ENCODE assay signal across 6 cellular contexts in genomic region chr10:37493185-37493796, GRCh38.
DNase-seq lines count a peak whose midpoint lies in the region; TF ChIP-seq lines count a peak whose summit lies in the region.
"Not testable (repeated sequence)": the region's sequence is repeated elsewhere in the genome, so short reads cannot be mapped to it uniquely, and the experiment has no call there.

No MANE protein-coding gene starts in this region.

- not testable (repeated sequence) for H3K56ac ChIP-seq in mesendoderm (ENCODE audit: low read length)

- H3K79me2 ChIP-seq in mesendoderm (ENCODE audit: control insufficient read depth, insufficient read depth, low read length): not testable (repeated sequence)

- H3K27me3 Mint-ChIP-seq in Caco-2 (ENCODE audit: insufficient read depth, unreplicated experiment); endothelial cell (ENCODE audit: unreplicated experiment): not testable (repeated sequence)

- WGBS in mesendoderm (ENCODE audit: extremely low coverage, insufficient coverage, low lambda C conversion rate): no CpG with 5 or more reads among the region's 3 CpGs

- H2BK15ac ChIP-seq in mesendoderm (replicated peaks; ENCODE audit: low read depth): not testable (repeated sequence)

- peaks cover 19% of the 10 kb centered on the region for H3K4me1 ChIP-seq in Caco-2
- not testable (repeated sequence) for H3K4me1 ChIP-seq in mesendoderm (ENCODE audit: control insufficient read depth, low read depth, low read length)

- H2AK5ac ChIP-seq in mesendoderm (ENCODE audit: low read length): not testable (repeated sequence)

- intact Hi-C loops in Caco-2 (cut with micrococcal nuclease; ENCODE audit: unreplicated experiment): loop anchor here (10.0 kb wide), 1 partner anchor 262 kb away; no protein-coding TSS in a partner anchor

- not testable (repeated sequence) for H2BK5ac ChIP-seq in mesendoderm (ENCODE audit: low read length)

- TF ChIP-seq CTCF in 22Rv1 (IDR thresholded peaks at IDR 0.05); Caco-2 (IDR thresholded peaks at IDR 0.05; ENCODE audit: insufficient read depth in 1 of 2, low read depth in 1 of 2, low read length in 1 of 2, severe bottlenecking in 1 of 2, unreplicated experiment in 1 of 2); VCaP (conservative IDR thresholded peaks at IDR 0.05); endothelial cell (IDR thresholded peaks at IDR 0.05; ENCODE audit: unreplicated experiment): not testable (repeated sequence)

- not testable (repeated sequence) for H3K36me3 Mint-ChIP-seq in Caco-2 (ENCODE audit: insufficient read depth, unreplicated experiment); endothelial cell (ENCODE audit: low read depth, unreplicated experiment)

- not testable (repeated sequence) for BruUV-seq in Caco-2 (replicated peaks; lab: Mats Ljungman, UMichigan)

- not testable (repeated sequence) for H3K4me2 ChIP-seq in mesendoderm (ENCODE audit: low read length)

- CTCF ChIA-PET in Caco-2 (lab: Charles Lee): not testable (repeated sequence)

- POLR2A ChIA-PET in Caco-2 (lab: Charles Lee): not testable (repeated sequence)

- not testable (repeated sequence) for H3K23ac ChIP-seq in mesendoderm (ENCODE audit: low read length)

- peak; percentile 59 to 64 for DNase-seq in Caco-2
- peak; percentile 17 for DNase-seq in ELF-1 (ENCODE audit: low read depth, low spot score)
- DNase-seq in endothelial cell (ENCODE audit: low spot score): not testable (repeated sequence)
- DNase-seq in mesendoderm: peak; percentile 1

- not testable (repeated sequence) for H4K5ac ChIP-seq in mesendoderm (ENCODE audit: low read length)

- H3K4me3 ChIP-seq in Caco-2 (ENCODE audit: low read depth, low read length); mesendoderm (ENCODE audit: low read length): not testable (repeated sequence)

- H2BK120ac ChIP-seq in mesendoderm (ENCODE audit: low read depth, low read length): not testable (repeated sequence)

- not testable (repeated sequence) for H3K79me1 ChIP-seq in mesendoderm (ENCODE audit: low read length)

- H3K36me3 ChIP-seq in Caco-2 (ENCODE audit: control insufficient read depth, insufficient read depth, low read length); mesendoderm (ENCODE audit: control insufficient read depth, insufficient read depth, low read length): not testable (repeated sequence)

- H3K4ac ChIP-seq in mesendoderm (ENCODE audit: low read depth, low read length): not testable (repeated sequence)

- H3K9me3 Mint-ChIP-seq in Caco-2 (ENCODE audit: unreplicated experiment): not testable (repeated sequence)
- H3K9me3 Mint-ChIP-seq in endothelial cell (ENCODE audit: unreplicated experiment): peaks cover 52% of the 10 kb centered on the region

- H3K27ac ChIP-seq in 22Rv1 (peak overlapping the region; percentile 67), VCaP (peak overlapping the region; percentile 48)
- H3K27ac ChIP-seq in mesendoderm (ENCODE audit: low read depth, low read length): not testable (repeated sequence)

- peaks cover 22% of the 10 kb centered on the region for H3K4me1 Mint-ChIP-seq in Caco-2 (ENCODE audit: low read depth, unreplicated experiment)
- not testable (repeated sequence) for H3K4me1 Mint-ChIP-seq in endothelial cell (ENCODE audit: unreplicated experiment)

- not testable (repeated sequence) for H3K18ac ChIP-seq in mesendoderm (ENCODE audit: low read length)

- H3K9ac ChIP-seq in mesendoderm (ENCODE audit: low read length): not testable (repeated sequence)

- not testable (repeated sequence) for H3K9me3 ChIP-seq in Caco-2

- H4K8ac ChIP-seq in mesendoderm (ENCODE audit: low read depth, low read length): not testable (repeated sequence)

- H3K4me3 Mint-ChIP-seq in Caco-2 (ENCODE audit: unreplicated experiment): not testable (repeated sequence)
- peak overlapping the region; percentile 34 for H3K4me3 Mint-ChIP-seq in endothelial cell (ENCODE audit: unreplicated experiment)

- H3K27ac Mint-ChIP-seq in Caco-2 (ENCODE audit: unreplicated experiment): peak overlapping the region; percentile 33
- H3K27ac Mint-ChIP-seq in endothelial cell (ENCODE audit: unreplicated experiment): not testable (repeated sequence)

- not testable (repeated sequence) for H3K27me3 ChIP-seq in Caco-2 (replicated peaks; ENCODE audit: control insufficient read depth, insufficient read depth, low read length); mesendoderm (ENCODE audit: insufficient read depth, low read length, poor library complexity)
